1 cellular context compared by ENCODE assay signal in the genomic region with DNA sequence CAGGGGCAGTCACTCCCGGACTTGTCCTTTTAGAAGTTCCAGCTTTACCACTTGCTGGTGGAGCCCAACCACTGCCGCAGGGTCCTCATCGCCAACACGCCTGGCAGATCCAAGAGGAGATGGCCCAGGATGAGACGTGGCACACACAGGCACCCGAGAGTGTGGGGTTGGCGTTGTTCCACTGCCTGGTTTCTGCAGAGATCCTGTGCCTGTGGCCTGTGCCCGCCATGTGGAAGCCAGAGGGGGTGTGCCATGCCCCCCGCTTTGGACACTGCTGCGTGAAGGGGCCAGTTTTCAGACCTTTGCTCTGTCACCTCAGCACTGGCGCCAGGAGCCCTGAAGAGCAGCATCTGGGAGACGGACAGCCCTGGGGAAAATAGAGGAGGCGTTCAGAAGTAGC.
A peak's percentile ranks its signal among the peaks of the same experiment; 100 is the strongest.
TF ChIP-seq lines count a peak whose summit lies in the region.

No MANE protein-coding gene starts in this region.

TF ChIP-seq in K562, 482 proteins besides CTCF, POLR2A, EP300 and RAD21:
- 0 out of 2 replicates have a peak, but pooled peaks have one; percentile 3 for TF ChIP-seq TEAD4 (IDR thresholded peaks at IDR 0.05; ENCODE audit: low read length)
- TF ChIP-seq TEAD4 (CRISPR knock-in tag; IDR thresholded peaks at IDR 0.05; ENCODE audit: borderline replicate concordance): no peak
- no peak for TF ChIP-seq RCOR1 (IDR thresholded peaks at IDR 0.05; ENCODE audit: borderline replicate concordance in 1 of 2, low read depth in 2 of 2, low read length in 2 of 2)
- TF ChIP-seq RBFOX2 (IDR thresholded peaks at IDR 0.05; ENCODE audit: low read depth, low read length): 0 out of 2 replicates have a peak, but pooled peaks have one; percentile 33
- no peak for TF ChIP-seq XRCC5 (IDR thresholded peaks at IDR 0.05; ENCODE audit: low read depth, low read length)
- TF ChIP-seq CTCFL (IDR thresholded peaks at IDR 0.05; ENCODE audit: borderline replicate concordance, insufficient read depth, low read depth, low read length, poor library complexity, severe bottlenecking): no peak
- TF ChIP-seq POLR2G (IDR thresholded peaks at IDR 0.05; ENCODE audit: low read depth, low read length): 0 out of 2 replicates have a peak, but pooled peaks have one; percentile 39
- TF ChIP-seq PURB (CRISPR knock-in tag; IDR thresholded peaks at IDR 0.05; ENCODE audit: low read depth): no peak
- TF ChIP-seq ASH1L (IDR thresholded peaks at IDR 0.05; ENCODE audit: borderline replicate concordance, low read depth, partially characterized antibody): no peak
- TF ChIP-seq WHSC1 (IDR thresholded peaks at IDR 0.05; ENCODE audit: low read length): peak; percentile 56
- TF ChIP-seq KLF13 (tag; IDR thresholded peaks at IDR 0.05; ENCODE audit: borderline replicate concordance, low read depth): no peak
- peak; percentile 9 for TF ChIP-seq POLR2B (IDR thresholded peaks at IDR 0.05; ENCODE audit: low read depth, partially characterized antibody)
TF ChIP-seq in K562: peak in this region for 5.
